20 cellular contexts compared by ENCODE assay signal in the genomic region with DNA sequence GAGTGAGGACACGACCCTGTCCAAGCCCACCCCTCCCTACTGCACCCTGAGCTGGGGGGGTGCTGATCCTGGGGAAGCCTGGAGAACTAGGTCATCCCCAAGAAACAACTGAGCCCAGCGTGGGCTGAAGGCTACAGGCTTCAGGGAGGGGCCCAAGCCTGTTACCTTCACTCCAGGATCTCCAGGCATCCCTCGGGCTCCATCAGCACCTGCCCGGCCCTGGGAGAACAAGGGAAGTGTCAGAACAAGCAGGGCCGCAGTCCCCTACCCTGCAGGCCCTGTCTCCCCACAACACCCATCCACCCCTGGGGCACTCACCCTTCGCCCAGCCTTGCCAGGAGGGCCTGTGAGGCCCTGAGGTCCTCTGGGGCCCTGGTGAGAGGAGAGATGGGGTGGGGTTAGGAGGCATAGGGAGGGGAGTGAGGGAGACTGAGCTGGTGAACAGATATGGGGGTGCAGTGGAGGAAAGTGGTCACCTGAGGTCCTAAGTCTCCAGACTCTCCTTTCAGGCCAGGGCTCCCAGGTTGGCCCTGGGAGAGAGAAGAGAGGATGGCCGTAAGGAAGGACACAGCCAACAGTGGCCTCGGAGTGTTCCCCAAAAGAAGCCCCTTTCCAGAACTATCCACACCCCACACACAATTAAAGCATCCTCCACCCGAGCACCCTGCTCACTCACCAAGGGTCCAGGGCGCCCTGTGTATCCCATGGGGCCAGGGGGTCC. TPM values are rescaled to one million over a fixed set of nuclear protein-coding genes. Genes with fewer than 3 reads are reported as not detected.
DNase-seq lines count a peak whose midpoint lies in the region; ATAC-seq and TF ChIP-seq lines count a peak whose summit lies in the region.
"Had no signal": no experiment of that assay in that cellular context is flagged by ENCODE, and none has a peak within 500 bp of the region (broad histone marks: within the 10 kb centered on the region; RNA-seq: fewer than 3 reads in every experiment).

No MANE protein-coding gene starts in this region.

- H3K27me3 ChIP-seq in BLaER1: no peaks in the 10 kb centered on the region
- no peaks in the 10 kb centered on the region for H3K27me3 ChIP-seq in neural progenitor cell

- H3K4me3 ChIP-seq in BLaER1 (no peak overlapping the region), neural progenitor cell (no peak overlapping the region)
- H3K4me3 ChIP-seq: A549 had no signal

- H3K79me2 ChIP-seq in neural progenitor cell (ENCODE audit: low read depth): no peaks in the 10 kb centered on the region

- POLR2A ChIA-PET in activated CD8-positive, alpha-beta T cell treated with anti-CD3 and anti-CD28 coated beads, Interleukin-2, amount 10 ng/mL, durations not matched to agents 7 days and 5 days (lab: Charles Lee): interaction anchor here (1.7 kb wide), 1 partner anchor 70 kb away, joined by 6 read pairs; no protein-coding TSS in a partner anchor
- POLR2A ChIA-PET in activated CD8-positive, alpha-beta T cell treated with anti-CD3 and anti-CD28 coated beads for 36 hours (lab: Charles Lee): no interaction called here

- no peak for DNase-seq in activated CD8-positive, alpha-beta T cell treated with anti-CD3 and anti-CD28 coated beads, Interleukin-2, amount 10 ng/mL, durations not matched to agents 7 days and 5 days
- DNase-seq in activated CD8-positive, alpha-beta T cell treated with anti-CD3 and anti-CD28 coated beads for 36 hours: no peak
- DNase-seq in neural progenitor cell (ENCODE audit: low spot score): no peak
- DNase-seq in stimulated activated effector memory CD8-positive, alpha-beta T cell treated with anti-CD3 and anti-CD28 coated beads, Interleukin-12 subunit alpha, Interleukin-12 subunit beta, amount 100 ng/mL, for 72 hours (ENCODE audit: low spot score in 2 of 2): no peak
- DNase-seq in stimulated activated CD4-positive, alpha-beta T cell treated with anti-CD3 and anti-CD28 coated beads, Interleukin-15, amount 100 ng/mL, for 24 hours: no peak
- DNase-seq in activated T-cell treated with anti-CD3 and anti-CD28 coated beads, Interleukin-2, amount 50 U/mL, for 24 hours: no peak
- DNase-seq: AML-193; Calu3; CD4-positive, alpha-beta memory T cell; DMS79 treated with DMSO at 0.1 percent for 48 hours; GF-D8; GOT3; H7; HFFc6 had no signal

- H3F3A ChIP-seq in neural progenitor cell (ENCODE audit: low read depth): no peaks in the 10 kb centered on the region

- no peak overlapping the region for H3K9ac ChIP-seq in BLaER1
- H3K9ac ChIP-seq in neural progenitor cell: no peak overlapping the region

- H2AFZ ChIP-seq in neural progenitor cell (replicated peaks): no peak overlapping the region

- no peaks in the 10 kb centered on the region for H4K20me1 ChIP-seq in BLaER1
- H4K20me1 ChIP-seq in neural progenitor cell (ENCODE audit: low read depth): no peaks in the 10 kb centered on the region

- H3K36me3 Mint-ChIP-seq in activated CD8-positive, alpha-beta T cell treated with anti-CD3 and anti-CD28 coated beads, Interleukin-2, amount 10 ng/mL, durations not matched to agents 7 days and 5 days (ENCODE audit: low read depth): peaks cover 15% of the 10 kb centered on the region
- peaks cover 14% of the 10 kb centered on the region for H3K36me3 Mint-ChIP-seq in activated CD8-positive, alpha-beta T cell treated with anti-CD3 and anti-CD28 coated beads for 36 hours (ENCODE audit: low read depth)
- H3K36me3 Mint-ChIP-seq in neural progenitor cell: no peaks in the 10 kb centered on the region
- H3K36me3 Mint-ChIP-seq in stimulated activated effector memory CD8-positive, alpha-beta T cell treated with anti-CD3 and anti-CD28 coated beads, Interleukin-12 subunit alpha, Interleukin-12 subunit beta, amount 100 ng/mL, for 72 hours: no peaks in the 10 kb centered on the region
- peaks cover 14% of the 10 kb centered on the region for H3K36me3 Mint-ChIP-seq in activated T-cell treated with anti-CD3 and anti-CD28 coated beads, Interleukin-2, amount 50 U/mL, for 24 hours (ENCODE audit: low read depth)

- intact Hi-C loops in activated CD8-positive, alpha-beta T cell treated with anti-CD3 and anti-CD28 coated beads for 36 hours (cut with micrococcal nuclease): no loop called here

- H3K4me2 ChIP-seq in BLaER1 (peak overlapping the region; percentile 75; the same call in 1 of the 2 replicates), neural progenitor cell (no peak overlapping the region)
- H3K4me2 ChIP-seq: A549 had no signal

- H3K27ac ChIP-seq in BLaER1 (no peak overlapping the region), neural progenitor cell (no peak overlapping the region)
- H3K27ac ChIP-seq: 22Rv1, A549, HL-60 had no signal

- CTCF ChIA-PET in activated CD8-positive, alpha-beta T cell treated with anti-CD3 and anti-CD28 coated beads, Interleukin-2, amount 10 ng/mL, durations not matched to agents 7 days and 5 days (lab: Charles Lee): no interaction called here
- CTCF ChIA-PET in activated CD8-positive, alpha-beta T cell treated with anti-CD3 and anti-CD28 coated beads for 36 hours (lab: Charles Lee): no interaction called here

- H3K4me3 Mint-ChIP-seq in activated CD8-positive, alpha-beta T cell treated with anti-CD3 and anti-CD28 coated beads, Interleukin-2, amount 10 ng/mL, durations not matched to agents 7 days and 5 days: no peak overlapping the region
- H3K4me3 Mint-ChIP-seq in activated CD8-positive, alpha-beta T cell treated with anti-CD3 and anti-CD28 coated beads for 36 hours: no peak overlapping the region
- no peak overlapping the region for H3K4me3 Mint-ChIP-seq in neural progenitor cell
- no peak overlapping the region for H3K4me3 Mint-ChIP-seq in stimulated activated effector memory CD8-positive, alpha-beta T cell treated with anti-CD3 and anti-CD28 coated beads, Interleukin-12 subunit alpha, Interleukin-12 subunit beta, amount 100 ng/mL, for 72 hours
- H3K4me3 Mint-ChIP-seq in activated T-cell treated with anti-CD3 and anti-CD28 coated beads, Interleukin-2, amount 50 U/mL, for 24 hours: no peak overlapping the region
- H3K4me3 Mint-ChIP-seq: CD14-positive monocyte; CD4-positive, alpha-beta memory T cell; HFFc6 had no signal

- H3K9me3 Mint-ChIP-seq in activated CD8-positive, alpha-beta T cell treated with anti-CD3 and anti-CD28 coated beads, Interleukin-2, amount 10 ng/mL, durations not matched to agents 7 days and 5 days (ENCODE audit: insufficient read depth): peaks cover 14% of the 10 kb centered on the region
- peaks cover 13% of the 10 kb centered on the region for H3K9me3 Mint-ChIP-seq in activated CD8-positive, alpha-beta T cell treated with anti-CD3 and anti-CD28 coated beads for 36 hours
- no peaks in the 10 kb centered on the region for H3K9me3 Mint-ChIP-seq in neural progenitor cell
- peaks cover 13% of the 10 kb centered on the region for H3K9me3 Mint-ChIP-seq in stimulated activated effector memory CD8-positive, alpha-beta T cell treated with anti-CD3 and anti-CD28 coated beads, Interleukin-12 subunit alpha, Interleukin-12 subunit beta, amount 100 ng/mL, for 72 hours
- H3K9me3 Mint-ChIP-seq in activated T-cell treated with anti-CD3 and anti-CD28 coated beads, Interleukin-2, amount 50 U/mL, for 24 hours: peaks cover 14% of the 10 kb centered on the region
- H3K9me3 Mint-ChIP-seq: HFFc6 had no signal

- H3K36me3 ChIP-seq in BLaER1: no peaks in the 10 kb centered on the region
- no peaks in the 10 kb centered on the region for H3K36me3 ChIP-seq in neural progenitor cell

- peaks cover 14% of the 10 kb centered on the region for H3K4me1 Mint-ChIP-seq in activated CD8-positive, alpha-beta T cell treated with anti-CD3 and anti-CD28 coated beads, Interleukin-2, amount 10 ng/mL, durations not matched to agents 7 days and 5 days (ENCODE audit: low read depth)
- H3K4me1 Mint-ChIP-seq in activated CD8-positive, alpha-beta T cell treated with anti-CD3 and anti-CD28 coated beads for 36 hours (ENCODE audit: low read depth): peaks cover 14% of the 10 kb centered on the region
- H3K4me1 Mint-ChIP-seq in neural progenitor cell: no peaks in the 10 kb centered on the region
- peaks cover 19% of the 10 kb centered on the region for H3K4me1 Mint-ChIP-seq in stimulated activated effector memory CD8-positive, alpha-beta T cell treated with anti-CD3 and anti-CD28 coated beads, Interleukin-12 subunit alpha, Interleukin-12 subunit beta, amount 100 ng/mL, for 72 hours
- peaks cover 14% of the 10 kb centered on the region for H3K4me1 Mint-ChIP-seq in activated T-cell treated with anti-CD3 and anti-CD28 coated beads, Interleukin-2, amount 50 U/mL, for 24 hours (ENCODE audit: low read depth)

- peak; percentile 25 for ATAC-seq in activated CD8-positive, alpha-beta T cell treated with anti-CD3 and anti-CD28 coated beads, Interleukin-2, amount 10 ng/mL, durations not matched to agents 7 days and 5 days
- no peak for ATAC-seq in activated CD8-positive, alpha-beta T cell treated with anti-CD3 and anti-CD28 coated beads for 36 hours
- no peak for ATAC-seq in stimulated activated effector memory CD8-positive, alpha-beta T cell treated with anti-CD3 and anti-CD28 coated beads, Interleukin-12 subunit alpha, Interleukin-12 subunit beta, amount 100 ng/mL, for 72 hours
- ATAC-seq: A549, HCT116 had no signal

- no peak overlapping the region for H3K27ac Mint-ChIP-seq in activated CD8-positive, alpha-beta T cell treated with anti-CD3 and anti-CD28 coated beads, Interleukin-2, amount 10 ng/mL, durations not matched to agents 7 days and 5 days
- no peak overlapping the region for H3K27ac Mint-ChIP-seq in activated CD8-positive, alpha-beta T cell treated with anti-CD3 and anti-CD28 coated beads for 36 hours
- H3K27ac Mint-ChIP-seq in neural progenitor cell: peak overlapping the region; percentile 90
- H3K27ac Mint-ChIP-seq in stimulated activated effector memory CD8-positive, alpha-beta T cell treated with anti-CD3 and anti-CD28 coated beads, Interleukin-12 subunit alpha, Interleukin-12 subunit beta, amount 100 ng/mL, for 72 hours: peak overlapping the region; percentile 43
- H3K27ac Mint-ChIP-seq in activated T-cell treated with anti-CD3 and anti-CD28 coated beads, Interleukin-2, amount 50 U/mL, for 24 hours: no peak overlapping the region
- H3K27ac Mint-ChIP-seq: HFFc6 had no signal

- no peak for TF ChIP-seq CTCF in activated CD8-positive, alpha-beta T cell treated with anti-CD3 and anti-CD28 coated beads for 36 hours (IDR thresholded peaks at IDR 0.05)
- no peak for TF ChIP-seq CTCF in neural progenitor cell (IDR thresholded peaks at IDR 0.05)

- H3K4me1 ChIP-seq in BLaER1: peaks cover 61% of the 10 kb centered on the region
- no peaks in the 10 kb centered on the region for H3K4me1 ChIP-seq in neural progenitor cell
- H3K4me1 ChIP-seq: A549 had no signal

- H3K27me3 Mint-ChIP-seq in activated CD8-positive, alpha-beta T cell treated with anti-CD3 and anti-CD28 coated beads, Interleukin-2, amount 10 ng/mL, durations not matched to agents 7 days and 5 days (ENCODE audit: low read depth): no peaks in the 10 kb centered on the region
- no peaks in the 10 kb centered on the region for H3K27me3 Mint-ChIP-seq in activated CD8-positive, alpha-beta T cell treated with anti-CD3 and anti-CD28 coated beads for 36 hours
- peaks cover 11% of the 10 kb centered on the region for H3K27me3 Mint-ChIP-seq in neural progenitor cell (ENCODE audit: insufficient read depth, low read depth)
- H3K27me3 Mint-ChIP-seq in activated T-cell treated with anti-CD3 and anti-CD28 coated beads, Interleukin-2, amount 50 U/mL, for 24 hours: no peaks in the 10 kb centered on the region

- peaks cover 7% of the 10 kb centered on the region for H3K9me3 ChIP-seq in BLaER1
- H3K9me3 ChIP-seq in neural progenitor cell (ENCODE audit: low read depth): no peaks in the 10 kb centered on the region
- H3K9me3 ChIP-seq: A549 had no signal

RNA-seq across cellular contexts. Expression of a gene that starts 13.4 kb away (rescaled TPM):
- total RNA-seq in activated CD8-positive, alpha-beta T cell treated with anti-CD3 and anti-CD28 coated beads, Interleukin-2, amount 10 ng/mL, durations not matched to agents 7 days and 5 days: under 1 TPM; 0.71 to 0.83 TPM
- 1 to 10 TPM; 1.3 to 1.4 TPM for total RNA-seq in activated CD8-positive, alpha-beta T cell treated with anti-CD3 and anti-CD28 coated beads for 36 hours
- 0.49 and 0.99 TPM in 2 replicates for total RNA-seq in neural progenitor cell (ENCODE audit: low replicate concordance)

RNA-seq across cellular contexts. Expression of a gene that starts 21.6 kb away (rescaled TPM):
- total RNA-seq in activated CD8-positive, alpha-beta T cell treated with anti-CD3 and anti-CD28 coated beads, Interleukin-2, amount 10 ng/mL, durations not matched to agents 7 days and 5 days: 10 to 100 TPM; 33.5 to 34.5 TPM
- 10 to 100 TPM; 41.2 to 41.9 TPM for total RNA-seq in activated CD8-positive, alpha-beta T cell treated with anti-CD3 and anti-CD28 coated beads for 36 hours
- total RNA-seq in neural progenitor cell (ENCODE audit: low replicate concordance): 10.2 and 21.7 TPM in 2 replicates

RNA-seq across cellular contexts. Expression of a gene that starts 21.8 kb away (rescaled TPM):
- total RNA-seq in activated CD8-positive, alpha-beta T cell treated with anti-CD3 and anti-CD28 coated beads, Interleukin-2, amount 10 ng/mL, durations not matched to agents 7 days and 5 days: 10 to 100 TPM; 45.6 to 50.8 TPM
- 10 to 100 TPM; 43.1 to 43.3 TPM for total RNA-seq in activated CD8-positive, alpha-beta T cell treated with anti-CD3 and anti-CD28 coated beads for 36 hours
- total RNA-seq in neural progenitor cell (ENCODE audit: low replicate concordance): 40.8 and 59.2 TPM in 2 replicates

RNA-seq across cellular contexts. Expression of a gene that starts 25.5 kb away (rescaled TPM):
- 10 to 100 TPM; 13.9 to 14.1 TPM for total RNA-seq in activated CD8-positive, alpha-beta T cell treated with anti-CD3 and anti-CD28 coated beads, Interleukin-2, amount 10 ng/mL, durations not matched to agents 7 days and 5 days
- 10 to 100 TPM; 40.6 to 42.0 TPM for total RNA-seq in activated CD8-positive, alpha-beta T cell treated with anti-CD3 and anti-CD28 coated beads for 36 hours
- 4.8 and 9.5 TPM in 2 replicates for total RNA-seq in neural progenitor cell (ENCODE audit: low replicate concordance)

RNA-seq across cellular contexts. Expression of a gene that starts 29.4 kb away (rescaled TPM):
- 10 to 100 TPM; 39.8 to 44.6 TPM for total RNA-seq in activated CD8-positive, alpha-beta T cell treated with anti-CD3 and anti-CD28 coated beads, Interleukin-2, amount 10 ng/mL, durations not matched to agents 7 days and 5 days
- total RNA-seq in activated CD8-positive, alpha-beta T cell treated with anti-CD3 and anti-CD28 coated beads for 36 hours: 10 to 100 TPM; 26.8 to 27.5 TPM
- 12.1 and 20.2 TPM in 2 replicates for total RNA-seq in neural progenitor cell (ENCODE audit: low replicate concordance)

Comparison
In these comparisons a context has a peak if more than half of its experiments do, and no peak if none do; other contexts are left out.
1. H3K27ac Mint-ChIP-seq: peak in neural progenitor cell (single experiment) and stimulated activated effector memory CD8-positive, alpha-beta T cell treated with anti-CD3 and anti-CD28 coated beads, Interleukin-12 subunit alpha, Interleukin-12 subunit beta, amount 100 ng/mL, for 72 hours (single experiment); none in activated CD8-positive, alpha-beta T cell treated with anti-CD3 and anti-CD28 coated beads, Interleukin-2, amount 10 ng/mL, durations not matched to agents 7 days and 5 days (single experiment), activated CD8-positive, alpha-beta T cell treated with anti-CD3 and anti-CD28 coated beads for 36 hours (single experiment) and activated T-cell treated with anti-CD3 and anti-CD28 coated beads, Interleukin-2, amount 50 U/mL, for 24 hours (single experiment).